Comparison of ENCODE assay signal across 19 cellular contexts in genomic region chr1:165564561-165564960, GRCh38. TPM values are rescaled to one million over a fixed set of nuclear protein-coding genes. Genes with fewer than 3 reads are reported as not detected.
"Had no signal": no experiment of that assay in that cellular context is flagged by ENCODE, and none has a peak within 500 bp of the region (broad histone marks: within the 10 kb centered on the region; RNA-seq: fewer than 3 reads in every experiment).

No MANE protein-coding gene starts in this region.

- H3K79me2 ChIP-seq: parathyroid adenoma had no signal

- H3K36me3 ChIP-seq: adrenal gland, gastroesophageal sphincter, tibial artery, vagina had no signal

- H2AFZ ChIP-seq: parathyroid adenoma had no signal

- H3K27ac ChIP-seq: adrenal gland, gastroesophageal sphincter, parathyroid adenoma, skin epidermis, tibial artery, vagina had no signal

- H3K27me3 ChIP-seq: adrenal gland, vagina had no signal

- DNase-seq: activated CD4-positive, alpha-beta T cell treated with anti-CD3 and anti-CD28 coated beads, Interleukin-2, amount 50 U/mL, for 4 hours; activated naive CD4-positive, alpha-beta T cell treated with anti-CD3 and anti-CD28 coated beads, Interleukin-2, amount 50 U/mL, for 16 hours; activated T-cell treated with anti-CD3 and anti-CD28 coated beads, Interleukin-2, amount 50 U/mL, for 1 hour; adrenal gland; central memory CD4-positive, alpha-beta T cell; cortex of kidney; effector CD8-positive, alpha-beta T cell; hippocampal formation; kidney glomerular epithelial cell; naive thymus-derived CD4-positive, alpha-beta T cell; tibial artery had no signal

- H3K9ac ChIP-seq: parathyroid adenoma had no signal

- H3K4me1 ChIP-seq: adrenal gland, gastroesophageal sphincter, parathyroid adenoma, tibial artery, vagina had no signal

- H3K4me3 ChIP-seq: adrenal gland, gastroesophageal sphincter, lung, skin epidermis, tibial artery, vagina had no signal

- H3K9me3 ChIP-seq: adrenal gland, gastroesophageal sphincter, tibial artery, vagina had no signal

RNA-seq across cellular contexts. Expression of gene LRRC52, which starts 20.8 kb away (rescaled TPM):
- total RNA-seq: adrenal gland; fibroblast of lung; gastroesophageal sphincter; lung; mononuclear cell; naive thymus-derived CD4-positive, alpha-beta T cell; renal cortical epithelial cell; vagina had no signal
- polyA plus RNA-seq: adrenal gland; fibroblast of lung; naive thymus-derived CD4-positive, alpha-beta T cell had no signal
